ENCODE assay signal across 8 cellular contexts in genomic region chr16:57266531-57267268, GRCh38. TPM values are rescaled to one million over a fixed set of nuclear protein-coding genes. Genes with fewer than 3 reads are reported as not detected.
A peak's percentile ranks its signal among the peaks of the same experiment; 100 is the strongest.
DNase-seq lines count a peak whose midpoint lies in the region; ATAC-seq, FAIRE-seq and TF ChIP-seq lines count a peak whose summit lies in the region.

No MANE protein-coding gene starts in this region.

- no peaks in the 10 kb centered on the region for H3K27me3 ChIP-seq in H1 (replicated peaks in 1 of 4; ENCODE audit: control insufficient read depth in 3 of 4, extremely low read depth in 1 of 4, insufficient read depth in 3 of 4, low read length in 3 of 4)

- WGBS in H1 (ENCODE audit: extremely low coverage in 1 of 2, insufficient coverage in 1 of 2, insufficient read length in 1 of 2, insufficient replicate concordance in 2 of 2, low coverage in 1 of 2, low lambda C conversion rate in 2 of 2, missing lambda C conversion rate in 1 of 2), 2 experiments = 67% methylated on average over 6 of the region's 6 CpGs; no CpG with 5 or more reads in 1 of the 2 experiments

- no peaks in the 10 kb centered on the region for H3K9me3 Mint-ChIP-seq in activated CD4-positive, alpha-beta T cell treated with anti-CD3 and anti-CD28 coated beads for 36 hours (ENCODE audit: low read depth)

- H3K23me2 ChIP-seq in H1 (ENCODE audit: low read depth, low read length) = no peaks in the 10 kb centered on the region

- no peak overlapping the region for H4K8ac ChIP-seq in H1 (ENCODE audit: extremely low read depth, insufficient read depth, low read length)

- peak; percentile 59 for DNase-seq in activated CD4-positive, alpha-beta T cell treated with anti-CD3 and anti-CD28 coated beads for 36 hours
- DNase-seq in H1 (ENCODE audit: low read depth in 1 of 2, low spot score in 2 of 2) = no peak
- peak; percentile 35 for DNase-seq in renal cortical epithelial cell (ENCODE audit: low read depth)
- no peak for DNase-seq in NCI-H82 treated with DMSO at 0.1 percent for 48 hours (lab: John Stamatoyannopoulos, UW; ENCODE audit: unreplicated experiment)
- no peak for DNase-seq in NCI-H2107 treated with DMSO at 0.1 percent for 48 hours (lab: John Stamatoyannopoulos, UW; ENCODE audit: unreplicated experiment)
- DNase-seq in GM19239 (ENCODE audit: insufficient read length, low spot score) = no peak

- H3K9me3 ChIP-seq in H1 (ENCODE audit: insufficient read depth in 2 of 2, low read depth in 1 of 2, low read length in 1 of 2) = no peaks in the 10 kb centered on the region

- H4K91ac ChIP-seq in H1 (replicated peaks; ENCODE audit: insufficient read length, low read length) = no peak overlapping the region

- H3K36me3 ChIP-seq in H1 (ENCODE audit: control insufficient read depth in 2 of 4, insufficient read depth in 4 of 4, low read length in 3 of 4) = no peaks in the 10 kb centered on the region

- no peak overlapping the region for H3K4me3 ChIP-seq in H1 (ENCODE audit: extremely low read depth in 1 of 4, insufficient read depth in 2 of 4, low read depth in 3 of 4, low read length in 4 of 4)

- no peak overlapping the region for H2BK12ac ChIP-seq in H1 (ENCODE audit: low read depth, low read length)

- TF ChIP-seq CTCF in H1 (IDR thresholded peaks at IDR 0.05; ENCODE audit: control extremely low read depth in 1 of 3, insufficient read depth in 1 of 3, low read depth in 1 of 3, low read length in 3 of 3) = no peak

- H2AFZ ChIP-seq in H1 (ENCODE audit: low read length) = no peak overlapping the region

- H3K27ac Mint-ChIP-seq in activated CD4-positive, alpha-beta T cell treated with anti-CD3 and anti-CD28 coated beads for 36 hours = peak overlapping the region; percentile 59

- H3K23ac ChIP-seq in H1 (ENCODE audit: insufficient read length) = no peak overlapping the region

- POLR2A ChIA-PET in activated CD4-positive, alpha-beta T cell treated with anti-CD3 and anti-CD28 coated beads for 36 hours (lab: Charles Lee) = interaction anchor here (0.5 to 0.6 kb wide), 2 partner anchors 69 to 81 kb away, joined by 3 to 5 read pairs; partner anchors contain the start of genes PSME3IP1 and RSPRY1
- POLR2A ChIA-PET in H1 (lab: Charles Lee; ENCODE audit: partially characterized antibody) = interaction anchor here (1.2 kb wide), 1 partner anchor 115 kb away, joined by 3 read pairs; no protein-coding TSS in a partner anchor

- H3K36me3 Mint-ChIP-seq in activated CD4-positive, alpha-beta T cell treated with anti-CD3 and anti-CD28 coated beads for 36 hours (ENCODE audit: low read depth) = no peaks in the 10 kb centered on the region

- TF ChIP-seq EP300 in Ishikawa (IDR thresholded peaks at IDR 0.05; ENCODE audit: borderline replicate concordance) (no peak; the same call in 1 of the 2 replicates), H1 (IDR thresholded peaks at IDR 0.05; ENCODE audit: borderline replicate concordance in 1 of 2, low read depth in 2 of 2, low read length in 2 of 2) (no peak)

- no peak overlapping the region for H3K18ac ChIP-seq in H1 (ENCODE audit: extremely low read depth, low read length)

- no peak overlapping the region for H2BK20ac ChIP-seq in H1 (ENCODE audit: low read length)

- intact Hi-C loops in activated CD4-positive, alpha-beta T cell treated with anti-CD3 and anti-CD28 coated beads for 36 hours (cut with DNase I, micrococcal nuclease) = no loop called here

- no peak overlapping the region for H3K27ac ChIP-seq in H1 (ENCODE audit: low read depth, low read length)

- H3K14ac ChIP-seq in H1 (ENCODE audit: insufficient read length) = no peak overlapping the region

- H3K56ac ChIP-seq in H1 (replicated peaks; ENCODE audit: insufficient read length, low read depth, low read length) = no peak overlapping the region

- H2BK120ac ChIP-seq in H1 (replicated peaks; ENCODE audit: low read depth, low read length) = no peak overlapping the region

- no peak overlapping the region for H4K5ac ChIP-seq in H1 (ENCODE audit: insufficient read length, low read depth, low read length)

- ATAC-seq in activated CD4-positive, alpha-beta T cell treated with anti-CD3 and anti-CD28 coated beads for 36 hours = peak; percentile 76
- ATAC-seq in HG02973 (IDR thresholded peaks at IDR 0.05; ENCODE audit: unreplicated experiment) = no peak

- peaks cover 46% of the 10 kb centered on the region for H3K4me1 Mint-ChIP-seq in activated CD4-positive, alpha-beta T cell treated with anti-CD3 and anti-CD28 coated beads for 36 hours

- H3K27me3 Mint-ChIP-seq in activated CD4-positive, alpha-beta T cell treated with anti-CD3 and anti-CD28 coated beads for 36 hours = no peaks in the 10 kb centered on the region

- H2AK5ac ChIP-seq in H1 (ENCODE audit: low read depth, low read length) = no peak overlapping the region

- no peak for TF ChIP-seq POLR2A in H1 (IDR thresholded peaks at IDR 0.05; ENCODE audit: control extremely low read depth in 1 of 2, low read depth in 2 of 2, low read length in 2 of 2)

- H3K4ac ChIP-seq in H1 (replicated peaks; ENCODE audit: insufficient read length, low read depth, low read length) = no peak overlapping the region

- H2BK5ac ChIP-seq in H1 (ENCODE audit: low read depth, low read length) = no peak overlapping the region

- H3K79me2 ChIP-seq in H1 (ENCODE audit: control insufficient read depth in 1 of 2, insufficient read depth in 2 of 2, low read length in 2 of 2) = no peaks in the 10 kb centered on the region

- no peak for TF ChIP-seq RAD21 in Ishikawa (IDR thresholded peaks at IDR 0.05; ENCODE audit: low read depth)
- TF ChIP-seq RAD21 in H1 (IDR thresholded peaks at IDR 0.05 in 1 of 2, conservative IDR thresholded peaks at IDR 0.05 in 1 of 2; ENCODE audit: low read depth in 2 of 2, low read length in 2 of 2) = no peak

- no peak overlapping the region for H3K4me2 ChIP-seq in H1 (ENCODE audit: insufficient read depth in 1 of 2, low read depth in 2 of 2, low read length in 2 of 2)

- no peak overlapping the region for H3K9ac ChIP-seq in H1 (replicated peaks in 1 of 4; ENCODE audit: extremely low read depth in 1 of 4, low read depth in 3 of 4, low read length in 3 of 4)

- no peaks in the 10 kb centered on the region for H3K79me1 ChIP-seq in H1 (ENCODE audit: low read depth, low read length)

- no peak overlapping the region for H3K4me3 Mint-ChIP-seq in activated CD4-positive, alpha-beta T cell treated with anti-CD3 and anti-CD28 coated beads for 36 hours

- CTCF ChIA-PET in activated CD4-positive, alpha-beta T cell treated with anti-CD3 and anti-CD28 coated beads for 36 hours (lab: Charles Lee) = interaction anchor here (0.8 kb wide), 1 partner anchor 150 kb away, joined by 3 read pairs; no protein-coding TSS in a partner anchor
- CTCF ChIA-PET in H1 (lab: Charles Lee; ENCODE audit: partially characterized antibody) = no interaction called here

- H3K4me1 ChIP-seq in H1 (replicated peaks in 1 of 4; ENCODE audit: control insufficient read depth in 3 of 4, insufficient read depth in 4 of 4, low read length in 3 of 4) = peaks cover 0 to 6% (median 2%) of the 10 kb centered on the region in 4 experiments; a peak in 2 of 7 replicates

- 0 out of 2 replicates have a peak overlapping the region, but pooled peaks have one; percentile 53 for H2BK15ac ChIP-seq in H1 (ENCODE audit: low read length)

- no peaks in the 10 kb centered on the region for H4K20me1 ChIP-seq in H1 (replicated peaks in 1 of 2; ENCODE audit: control insufficient read depth in 1 of 2, insufficient read depth in 2 of 2, low read length in 2 of 2)

- FAIRE-seq in H1 (lab: Jason Lieb, UNC) (no peak), GM19239 (lab: Jason Lieb, UNC) (no peak)

TF ChIP-seq in Ishikawa, 13 proteins besides CTCF, POLR2A, EP300 and RAD21 (continues in another document):
- TF ChIP-seq EGR1 (IDR thresholded peaks at IDR 0.05) = no peak

TF ChIP-seq in H1, 55 proteins besides CTCF, POLR2A, EP300 and RAD21 (continues in another document):
- TF ChIP-seq NANOG (IDR thresholded peaks at IDR 0.05; ENCODE audit: insufficient read depth, low read depth, low read length, poor library complexity, severe bottlenecking) = no peak
- TF ChIP-seq CBX8 (IDR thresholded peaks at IDR 0.05; ENCODE audit: borderline replicate concordance, low read depth, low read length) = no peak
- TF ChIP-seq RBBP5 (IDR thresholded peaks at IDR 0.05; ENCODE audit: borderline replicate concordance, low read depth, low read length) = no peak
- TF ChIP-seq E2F6 (IDR thresholded peaks at IDR 0.05) = no peak
- no peak for TF ChIP-seq RNF2 (IDR thresholded peaks at IDR 0.05; ENCODE audit: borderline replicate concordance, low read depth, low read length, missing control alignments, poor library complexity, severe bottlenecking)
- no peak for TF ChIP-seq BRCA1 (IDR thresholded peaks at IDR 0.05; ENCODE audit: low read depth, low read length)

RNA-seq across cellular contexts. Expression of gene PLLP, which starts 17.8 kb away (rescaled TPM):
- under 1 TPM; 0.30 to 0.33 TPM for total RNA-seq in activated CD4-positive, alpha-beta T cell treated with anti-CD3 and anti-CD28 coated beads for 36 hours
- 2.3 and 2.9 TPM in 2 replicates for total RNA-seq in H1 (2021; fragmentation: NEBNext Ultra II Directional; extraction: Animal tissue kit (Norgen Biotek cat#: 25700))
- 9.7 and 10.6 TPM in 2 replicates for polyA plus RNA-seq in H1 (2011; rRNA removed)
- polyA plus RNA-seq in H1 (2011; cell fraction: cytosol; rRNA removed) = 6.6 TPM
- 4.5 TPM for polyA plus RNA-seq in H1 (2011; cell fraction: nucleus; rRNA removed)
- polyA plus RNA-seq in H1 (2012, experiment 1 of 2) = 2.7 to 4.6 TPM (median 3.7 TPM) in 4 replicates
- 5.6 TPM for polyA plus RNA-seq in H1 (2012, experiment 2 of 2)
- polyA plus RNA-seq in H1 (2013, experiment 1 of 2) = 4.5 TPM
- 5.9 TPM for polyA plus RNA-seq in H1 (2013, experiment 2 of 2)
- 3.9 and 4.3 TPM in 2 replicates for polyA minus RNA-seq in H1 (2011; rRNA and poly(A)+ RNA removed)
- polyA minus RNA-seq in H1 (2011; cell fraction: cytosol; rRNA and poly(A)+ RNA removed) = 4.3 TPM
- 2.7 TPM for polyA minus RNA-seq in H1 (2011; cell fraction: nucleus; rRNA and poly(A)+ RNA removed)
- 20.6 and 66.5 TPM in 2 replicates for total RNA-seq in renal cortical epithelial cell

RNA-seq across cellular contexts. Expression of gene ARL2BP, which starts 21.6 kb away (rescaled TPM):
- 10 to 100 TPM in 1 of 2 experiments, 1 to 10 TPM in 1; 9.9 to 11.1 TPM for total RNA-seq in activated CD4-positive, alpha-beta T cell treated with anti-CD3 and anti-CD28 coated beads for 36 hours
- 13.6 and 13.7 TPM in 2 replicates for total RNA-seq in H1 (2021; fragmentation: NEBNext Ultra II Directional; extraction: Animal tissue kit (Norgen Biotek cat#: 25700))
- polyA plus RNA-seq in H1 (2011; rRNA removed) = 13.3 and 18.3 TPM in 2 replicates
- 12.6 TPM for polyA plus RNA-seq in H1 (2011; cell fraction: cytosol; rRNA removed)
- 5.5 TPM for polyA plus RNA-seq in H1 (2011; cell fraction: nucleus; rRNA removed)
- 8.6 to 11.7 TPM (median 10.3 TPM) in 4 replicates for polyA plus RNA-seq in H1 (2012, experiment 1 of 2)
- polyA plus RNA-seq in H1 (2012, experiment 2 of 2) = 3.9 TPM
- 11.1 TPM for polyA plus RNA-seq in H1 (2013, experiment 1 of 2)
- polyA plus RNA-seq in H1 (2013, experiment 2 of 2) = 11.9 TPM
- 9.9 TPM in 2 replicates for polyA minus RNA-seq in H1 (2011; rRNA and poly(A)+ RNA removed)
- polyA minus RNA-seq in H1 (2011; cell fraction: cytosol; rRNA and poly(A)+ RNA removed) = 10.2 TPM
- 6.4 TPM for polyA minus RNA-seq in H1 (2011; cell fraction: nucleus; rRNA and poly(A)+ RNA removed)
- total RNA-seq in renal cortical epithelial cell = 71.2 and 105 TPM in 2 replicates

Comparison
In these comparisons a context has a peak if more than half of its experiments do, and no peak if none do; other contexts are left out.
1. DNase-seq: peak in activated CD4-positive, alpha-beta T cell treated with anti-CD3 and anti-CD28 coated beads for 36 hours (single experiment) and renal cortical epithelial cell (single experiment); none in H1 (0 of 2), NCI-H82 treated with DMSO at 0.1 percent for 48 hours (single experiment), NCI-H2107 treated with DMSO at 0.1 percent for 48 hours (single experiment) and GM19239 (single experiment).